ENCODE assay signal across 1 cellular context in genomic region chr1:161921990-161922389, GRCh38.
TF ChIP-seq lines count a peak whose summit lies in the region.

No MANE protein-coding gene starts in this region.

TF ChIP-seq in SK-N-SH, 30 proteins besides CTCF, POLR2A, EP300 and RAD21 (continued from another document):
- peak; percentile 60 for TF ChIP-seq PBX3 (IDR thresholded peaks at IDR 0.05)
- TF ChIP-seq ZBTB33 (IDR thresholded peaks at IDR 0.05; ENCODE audit: borderline replicate concordance, low read depth): no peak
- no peak for TF ChIP-seq FOXJ3 (CRISPR knock-in tag; IDR thresholded peaks at IDR 0.05)
- no peak for TF ChIP-seq TAF1 (IDR thresholded peaks at IDR 0.05; ENCODE audit: borderline replicate concordance, low read depth, low read length)
- TF ChIP-seq FOSL2 (IDR thresholded peaks at IDR 0.05; ENCODE audit: borderline replicate concordance, low read depth): peak; percentile 91
- no peak for TF ChIP-seq YY1 (IDR thresholded peaks at IDR 0.05; ENCODE audit: low read depth)
- no peak for TF ChIP-seq REST (IDR thresholded peaks at IDR 0.05; ENCODE audit: low read depth, low read length)
- TF ChIP-seq RXRA (IDR thresholded peaks at IDR 0.05; ENCODE audit: borderline replicate concordance, low read depth): peak; percentile 52; the same call in 1 of the 2 replicates
- TF ChIP-seq SIN3A (IDR thresholded peaks at IDR 0.05; ENCODE audit: borderline replicate concordance, low read depth, low read length): no peak
- TF ChIP-seq GATA2 (CRISPR knock-in tag; IDR thresholded peaks at IDR 0.05): no peak
- no peak for TF ChIP-seq USF2 (IDR thresholded peaks at IDR 0.05; ENCODE audit: borderline replicate concordance, low read depth, low read length)
- 0 out of 2 replicates have a peak, but pooled peaks have one; percentile 2 for TF ChIP-seq SMC3 (IDR thresholded peaks at IDR 0.05; ENCODE audit: low read depth, low read length)
- no peak for TF ChIP-seq ELF1 (IDR thresholded peaks at IDR 0.05)
- no peak for TF ChIP-seq USF1 (IDR thresholded peaks at IDR 0.05; ENCODE audit: borderline replicate concordance, low read depth)
- TF ChIP-seq TEAD4 (IDR thresholded peaks at IDR 0.05; ENCODE audit: borderline replicate concordance, insufficient read depth): peak; percentile 11; the same call in 1 of the 2 replicates
- TF ChIP-seq JUND (IDR thresholded peaks at IDR 0.05): peak; percentile 91
- peak; percentile 88 for TF ChIP-seq TCF12 (IDR thresholded peaks at IDR 0.05)
- no peak for TF ChIP-seq FOXM1 (IDR thresholded peaks at IDR 0.05; ENCODE audit: low read depth)
- no peak for TF ChIP-seq IRF3 (IDR thresholded peaks at IDR 0.05; ENCODE audit: low read depth, low read length)
- TF ChIP-seq MAX (IDR thresholded peaks at IDR 0.05; ENCODE audit: low read depth): peak; percentile 46; the same call in 1 of the 2 replicates
- no peak for TF ChIP-seq RCOR1 (IDR thresholded peaks at IDR 0.05; ENCODE audit: low read length)
- TF ChIP-seq MEF2A (IDR thresholded peaks at IDR 0.05; ENCODE audit: borderline replicate concordance, low read depth): 0 out of 2 replicates have a peak, but pooled peaks have one; percentile 67
- TF ChIP-seq NRF1 (IDR thresholded peaks at IDR 0.05; ENCODE audit: low read depth, low read length): no peak
- no peak for TF ChIP-seq EZH2phosphoT487 (IDR thresholded peaks at IDR 0.05; ENCODE audit: borderline replicate concordance, low read depth)
